ENCODE assay signal across 1 cellular context in genomic region chr17:58391302-58391984, GRCh38.
TF ChIP-seq lines count a peak whose summit lies in the region.

No MANE protein-coding gene starts in this region.

TF ChIP-seq in HepG2, 621 proteins besides CTCF, POLR2A, EP300 and RAD21 (continued from another document and continues in another):
- TF ChIP-seq ZNF33A (CRISPR knock-in tag; IDR thresholded peaks at IDR 0.05; ENCODE audit: borderline replicate concordance) (peak; percentile 52; the same call in 1 of the 2 replicates), IKZF5 (CRISPR knock-in tag; IDR thresholded peaks at IDR 0.05) (peak; percentile 99), NFE2L1 (CRISPR knock-in tag; IDR thresholded peaks at IDR 0.05; ENCODE audit: borderline replicate concordance) (no peak), ZNF138 (CRISPR knock-in tag; IDR thresholded peaks at IDR 0.05; ENCODE audit: low read depth) (0 out of 2 replicates have a peak, but pooled peaks have one; percentile 79), MEIS1 (CRISPR knock-in tag; IDR thresholded peaks at IDR 0.05; ENCODE audit: borderline replicate concordance) (peak; percentile 100), ATRX (CRISPR knock-in tag; IDR thresholded peaks at IDR 0.05; ENCODE audit: borderline replicate concordance) (no peak), PHF21A (CRISPR knock-in tag; IDR thresholded peaks at IDR 0.05) (peak; percentile 99), ZNF878 (CRISPR knock-in tag; IDR thresholded peaks at IDR 0.05) (peak; percentile 99), ZMAT3 (CRISPR knock-in tag; conservative IDR thresholded peaks at IDR 0.05) (peak; percentile 95), ETV6 (CRISPR knock-in tag; conservative IDR thresholded peaks at IDR 0.05) (no peak; the same call in none of the 2 replicates), RXRA (CRISPR knock-in tag; IDR thresholded peaks at IDR 0.05) (peak; percentile 99), ZNF672 (CRISPR knock-in tag; IDR thresholded peaks at IDR 0.05) (peak; percentile 20; the same call in 1 of the 2 replicates), ARNT2 (CRISPR knock-in tag; IDR thresholded peaks at IDR 0.05; ENCODE audit: low read depth) (peak; percentile 57; the same call in 1 of the 2 replicates), MED8 (CRISPR knock-in tag; IDR thresholded peaks at IDR 0.05; ENCODE audit: insufficient replicate concordance) (peak; percentile 100), MZF1 (CRISPR knock-in tag; IDR thresholded peaks at IDR 0.05; ENCODE audit: borderline replicate concordance) (no peak; the same call in 1 of the 2 replicates), ZBTB1 (CRISPR knock-in tag; IDR thresholded peaks at IDR 0.05; ENCODE audit: borderline replicate concordance) (no peak), GTF2F1 (IDR thresholded peaks at IDR 0.05; ENCODE audit: low read length) (no peak), PCBP1 (IDR thresholded peaks at IDR 0.05; ENCODE audit: borderline replicate concordance, low read depth, low read length) (no peak), XRCC5 (optimal IDR thresholded peaks at IDR 0.05; ENCODE audit: low read length) (peak; percentile 95), MED1 (CRISPR knock-in tag; IDR thresholded peaks at IDR 0.05) (peak; percentile 99), PHF5A (CRISPR knock-in tag; IDR thresholded peaks at IDR 0.05; ENCODE audit: low read depth, unreplicated experiment) (peak; percentile 93), FOXK1 (CRISPR knock-in tag; IDR thresholded peaks at IDR 0.05; ENCODE audit: borderline replicate concordance, low read depth) (peak; percentile 98), SIX4 (CRISPR knock-in tag; IDR thresholded peaks at IDR 0.05) (peak; percentile 88), ZNF674 (CRISPR knock-in tag; IDR thresholded peaks at IDR 0.05; ENCODE audit: low read depth) (no peak), ZXDC (CRISPR knock-in tag; IDR thresholded peaks at IDR 0.05) (no peak), GLI4 (CRISPR knock-in tag; IDR thresholded peaks at IDR 0.05; ENCODE audit: borderline replicate concordance) (peak; percentile 61; the same call in 1 of the 2 replicates), SRSF9 (IDR thresholded peaks at IDR 0.05; ENCODE audit: borderline replicate concordance, insufficient read depth, low read depth, low read length, poor library complexity, severe bottlenecking) (no peak), ZC3H13 (CRISPR knock-in tag; IDR thresholded peaks at IDR 0.05) (peak; percentile 78), THAP11 (CRISPR knock-in tag; IDR thresholded peaks at IDR 0.05) (peak; percentile 87), TP53 (CRISPR knock-in tag; conservative IDR thresholded peaks at IDR 0.05) (peak; percentile 88; the same call in 1 of the 2 replicates), CEBPG (CRISPR knock-in tag; IDR thresholded peaks at IDR 0.05) (peak; percentile 89), ZNF883 (CRISPR knock-in tag; IDR thresholded peaks at IDR 0.05; ENCODE audit: not compliant biosample characterization) (peak; percentile 61), ZNF768 (CRISPR knock-in tag; IDR thresholded peaks at IDR 0.05) (0 out of 2 replicates have a peak, but pooled peaks have one; percentile 28), CHD2 (IDR thresholded peaks at IDR 0.05; ENCODE audit: low read depth, low read length) (no peak), ZNF121 (CRISPR knock-in tag; IDR thresholded peaks at IDR 0.05) (0 out of 2 replicates have a peak, but pooled peaks have one; percentile 60), ZNF615 (CRISPR knock-in tag; IDR thresholded peaks at IDR 0.05; ENCODE audit: borderline replicate concordance) (no peak), RCOR2 (CRISPR knock-in tag; IDR thresholded peaks at IDR 0.05) (peak; percentile 99), REPIN1 (CRISPR knock-in tag; IDR thresholded peaks at IDR 0.05; ENCODE audit: borderline replicate concordance, low read depth) (peak; percentile 97), FOSL2 (CRISPR knock-in tag; IDR thresholded peaks at IDR 0.05) (peak; percentile 93), ZFAT (CRISPR knock-in tag; conservative IDR thresholded peaks at IDR 0.05) (no peak), U2AF2 (IDR thresholded peaks at IDR 0.05; ENCODE audit: low read depth, low read length) (no peak), RERE (CRISPR knock-in tag; IDR thresholded peaks at IDR 0.05; ENCODE audit: low read depth) (peak; percentile 98), THYN1 (CRISPR knock-in tag; IDR thresholded peaks at IDR 0.05; ENCODE audit: borderline replicate concordance, low read depth) (peak; percentile 78; the same call in 1 of the 2 replicates), SP140L (CRISPR knock-in tag; IDR thresholded peaks at IDR 0.05; ENCODE audit: borderline replicate concordance) (peak; percentile 74; the same call in 1 of the 2 replicates), ZNF343 (CRISPR knock-in tag; IDR thresholded peaks at IDR 0.05) (peak; percentile 79; the same call in 1 of the 2 replicates), GABPB1 (CRISPR knock-in tag; IDR thresholded peaks at IDR 0.05) (peak; percentile 67), RBM22 (optimal IDR thresholded peaks at IDR 0.05; ENCODE audit: low read length) (peak; percentile 100), PCBP2 (optimal IDR thresholded peaks at IDR 0.05; ENCODE audit: low read depth, low read length, poor library complexity, severe bottlenecking) (no peak)
- TF ChIP-seq, protein P1, sequence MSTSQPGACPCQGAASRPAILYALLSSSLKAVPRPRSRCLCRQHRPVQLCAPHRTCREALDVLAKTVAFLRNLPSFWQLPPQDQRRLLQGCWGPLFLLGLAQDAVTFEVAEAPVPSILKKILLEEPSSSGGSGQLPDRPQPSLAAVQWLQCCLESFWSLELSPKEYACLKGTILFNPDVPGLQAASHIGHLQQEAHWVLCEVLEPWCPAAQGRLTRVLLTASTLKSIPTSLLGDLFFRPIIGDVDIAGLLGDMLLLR (CRISPR knock-in tag; IDR thresholded peaks at IDR 0.05): peak; percentile 88
- TF ChIP-seq, protein P2, sequence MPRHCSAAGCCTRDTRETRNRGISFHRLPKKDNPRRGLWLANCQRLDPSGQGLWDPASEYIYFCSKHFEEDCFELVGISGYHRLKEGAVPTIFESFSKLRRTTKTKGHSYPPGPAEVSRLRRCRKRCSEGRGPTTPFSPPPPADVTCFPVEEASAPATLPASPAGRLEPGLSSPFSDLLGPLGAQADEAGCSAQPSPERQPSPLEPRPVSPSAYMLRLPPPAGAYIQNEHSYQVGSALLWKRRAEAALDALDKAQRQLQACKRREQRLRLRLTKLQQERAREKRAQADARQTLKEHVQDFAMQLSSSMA (CRISPR knock-in tag; IDR thresholded peaks at IDR 0.05): peak; percentile 90
- TF ChIP-seq, protein P3, sequence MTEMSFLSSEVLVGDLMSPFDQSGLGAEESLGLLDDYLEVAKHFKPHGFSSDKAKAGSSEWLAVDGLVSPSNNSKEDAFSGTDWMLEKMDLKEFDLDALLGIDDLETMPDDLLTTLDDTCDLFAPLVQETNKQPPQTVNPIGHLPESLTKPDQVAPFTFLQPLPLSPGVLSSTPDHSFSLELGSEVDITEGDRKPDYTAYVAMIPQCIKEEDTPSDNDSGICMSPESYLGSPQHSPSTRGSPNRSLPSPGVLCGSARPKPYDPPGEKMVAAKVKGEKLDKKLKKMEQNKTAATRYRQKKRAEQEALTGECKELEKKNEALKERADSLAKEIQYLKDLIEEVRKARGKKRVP (CRISPR knock-in tag; IDR thresholded peaks at IDR 0.05): peak in 1 of 2 experiments; percentile 89; a peak in 2 of 4 replicates
- TF ChIP-seq, protein P4, sequence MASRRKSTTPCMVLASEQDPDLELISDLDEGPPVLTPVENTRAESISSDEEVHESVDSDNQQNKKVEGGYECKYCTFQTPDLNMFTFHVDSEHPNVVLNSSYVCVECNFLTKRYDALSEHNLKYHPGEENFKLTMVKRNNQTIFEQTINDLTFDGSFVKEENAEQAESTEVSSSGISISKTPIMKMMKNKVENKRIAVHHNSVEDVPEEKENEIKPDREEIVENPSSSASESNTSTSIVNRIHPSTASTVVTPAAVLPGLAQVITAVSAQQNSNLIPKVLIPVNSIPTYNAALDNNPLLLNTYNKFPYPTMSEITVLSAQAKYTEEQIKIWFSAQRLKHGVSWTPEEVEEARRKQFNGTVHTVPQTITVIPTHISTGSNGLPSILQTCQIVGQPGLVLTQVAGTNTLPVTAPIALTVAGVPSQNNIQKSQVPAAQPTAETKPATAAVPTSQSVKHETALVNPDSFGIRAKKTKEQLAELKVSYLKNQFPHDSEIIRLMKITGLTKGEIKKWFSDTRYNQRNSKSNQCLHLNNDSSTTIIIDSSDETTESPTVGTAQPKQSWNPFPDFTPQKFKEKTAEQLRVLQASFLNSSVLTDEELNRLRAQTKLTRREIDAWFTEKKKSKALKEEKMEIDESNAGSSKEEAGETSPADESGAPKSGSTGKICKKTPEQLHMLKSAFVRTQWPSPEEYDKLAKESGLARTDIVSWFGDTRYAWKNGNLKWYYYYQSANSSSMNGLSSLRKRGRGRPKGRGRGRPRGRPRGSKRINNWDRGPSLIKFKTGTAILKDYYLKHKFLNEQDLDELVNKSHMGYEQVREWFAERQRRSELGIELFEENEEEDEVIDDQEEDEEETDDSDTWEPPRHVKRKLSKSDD (CRISPR knock-in tag; IDR thresholded peaks at IDR 0.05; ENCODE audit: low read depth): peak; percentile 91
- TF ChIP-seq, protein P5, sequence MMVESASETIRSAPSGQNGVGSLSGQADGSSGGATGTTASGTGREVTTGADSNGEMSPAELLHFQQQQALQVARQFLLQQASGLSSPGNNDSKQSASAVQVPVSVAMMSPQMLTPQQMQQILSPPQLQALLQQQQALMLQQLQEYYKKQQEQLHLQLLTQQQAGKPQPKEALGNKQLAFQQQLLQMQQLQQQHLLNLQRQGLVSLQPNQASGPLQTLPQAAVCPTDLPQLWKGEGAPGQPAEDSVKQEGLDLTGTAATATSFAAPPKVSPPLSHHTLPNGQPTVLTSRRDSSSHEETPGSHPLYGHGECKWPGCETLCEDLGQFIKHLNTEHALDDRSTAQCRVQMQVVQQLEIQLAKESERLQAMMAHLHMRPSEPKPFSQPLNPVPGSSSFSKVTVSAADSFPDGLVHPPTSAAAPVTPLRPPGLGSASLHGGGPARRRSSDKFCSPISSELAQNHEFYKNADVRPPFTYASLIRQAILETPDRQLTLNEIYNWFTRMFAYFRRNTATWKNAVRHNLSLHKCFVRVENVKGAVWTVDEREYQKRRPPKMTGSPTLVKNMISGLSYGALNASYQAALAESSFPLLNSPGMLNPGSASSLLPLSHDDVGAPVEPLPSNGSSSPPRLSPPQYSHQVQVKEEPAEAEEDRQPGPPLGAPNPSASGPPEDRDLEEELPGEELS (CRISPR knock-in tag; IDR thresholded peaks at IDR 0.05): peak; percentile 99
